1 cellular context compared by ENCODE assay signal in the genomic region with DNA sequence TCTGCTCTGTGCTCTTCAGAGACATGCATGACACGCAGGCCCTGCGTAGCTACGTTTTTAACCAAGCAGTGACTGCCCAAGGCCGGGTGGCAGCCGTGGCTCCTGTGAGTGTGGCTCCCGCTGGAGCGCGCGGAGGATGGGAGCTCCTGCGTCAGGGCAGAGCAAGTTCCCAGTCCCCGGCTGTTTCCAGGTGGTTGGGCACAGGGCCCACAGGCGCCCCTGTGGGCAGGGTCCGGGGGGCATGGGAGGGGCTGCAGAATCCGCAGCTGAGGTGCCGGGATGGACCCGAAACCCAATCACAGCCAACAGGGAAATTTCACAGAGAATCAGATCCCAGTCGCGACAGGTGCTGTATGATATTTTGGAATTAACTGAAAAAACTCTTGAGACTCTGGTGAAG.
TF ChIP-seq lines count a peak whose summit lies in the region.

No MANE protein-coding gene starts in this region.

TF ChIP-seq in H1, 55 proteins besides CTCF, POLR2A, EP300 and RAD21 (continued from another document):
- no peak for TF ChIP-seq USF2 (IDR thresholded peaks at IDR 0.05; ENCODE audit: low read length)
